8 cellular contexts compared by ENCODE assay signal in genomic region chr2:237669628-237670351, GRCh38. TPM values are rescaled to one million over a fixed set of nuclear protein-coding genes. Genes with fewer than 3 reads are reported as not detected.
DNase-seq lines count a peak whose midpoint lies in the region; ATAC-seq and TF ChIP-seq lines count a peak whose summit lies in the region.

No MANE protein-coding gene starts in this region.

- no peaks in the 10 kb centered on the region for H3K27me3 ChIP-seq in uterus

- ATAC-seq in GM19438 (IDR thresholded peaks at IDR 0.05; ENCODE audit: low read depth, unreplicated experiment) = peak; percentile 72
- no peak for ATAC-seq in WTC11

- H3K27ac ChIP-seq in uterus = peak overlapping the region; percentile 92 to 97

- TF ChIP-seq POLR2A in uterus (IDR thresholded peaks at IDR 0.05) = peak; percentile 25 to 36

- peaks cover 62% of the 10 kb centered on the region for H3K4me1 Mint-ChIP-seq in WTC11

- TF ChIP-seq CTCF in WTC11 (IDR thresholded peaks at IDR 0.05) = no peak
- TF ChIP-seq CTCF in uterus (IDR thresholded peaks at IDR 0.05) = no peak

- CTCF ChIA-PET in WTC11 (lab: Charles Lee) = interaction anchor here (2.0 to 9.0 kb wide), 4 partner anchors 16 to 157 kb away, joined by 4 to 63 read pairs (median 12); no protein-coding TSS in a partner anchor

- no peak overlapping the region for H3K4me3 Mint-ChIP-seq in WTC11

- no peak overlapping the region for H3K4me3 ChIP-seq in uterus

- in situ Hi-C loops in KBM-7 (cut with MboI; ENCODE audit: low pct_unique_long_range_greater_than_20kb, low sequenced_read_pairs) = no loop called here

- H3K4me1 ChIP-seq in uterus = peaks cover 16 to 18% of the 10 kb centered on the region in 2 donors

- H3K36me3 Mint-ChIP-seq in WTC11 = no peaks in the 10 kb centered on the region

- H3K27me3 Mint-ChIP-seq in WTC11 (ENCODE audit: low read depth) = no peaks in the 10 kb centered on the region

- POLR2A ChIA-PET in WTC11 (lab: Charles Lee) = no interaction called here

- DNase-seq in KBM-7 = peak; percentile 89
- no peak for DNase-seq in WTC11 (ENCODE audit: low spot score)
- DNase-seq in left kidney (ENCODE audit: low read depth, low spot score) = peak; percentile 98
- peak; percentile 91 to 97 for DNase-seq in uterus
- no peak for DNase-seq in GM19240 (ENCODE audit: insufficient read length, low spot score)
- no peak for DNase-seq in SK-N-DZ (ENCODE audit: low spot score)
- no peak for DNase-seq in HUDEP-2 (lab: John Stamatoyannopoulos, UW; ENCODE audit: unreplicated experiment in 76 of 76)

- H3K9me3 Mint-ChIP-seq in WTC11 = no peaks in the 10 kb centered on the region

- H3K36me3 ChIP-seq in uterus = no peaks in the 10 kb centered on the region

- H3K27ac Mint-ChIP-seq in WTC11 = no peak overlapping the region

- H3K9me3 ChIP-seq in uterus = no peaks in the 10 kb centered on the region

- intact Hi-C loops in uterus (cut with DNase I; ENCODE audit: low total_unique reads) = loop anchor here (5.0 kb wide), 1 partner anchor 78 kb away; no protein-coding TSS in a partner anchor

TF ChIP-seq in WTC11, 78 proteins besides CTCF, POLR2A, EP300 and RAD21:
- no peak for TF ChIP-seq PRRX2 (CRISPR knock-in tag; IDR thresholded peaks at IDR 0.05)
- peak; percentile 66 for TF ChIP-seq GABPB1 (CRISPR knock-in tag; IDR thresholded peaks at IDR 0.05)
TF ChIP-seq in WTC11: peak in this region for 1.

RNA-seq across cellular contexts. Expression of gene LRRFIP1, which starts 42.4 kb away (rescaled TPM):
- total RNA-seq in WTC11 (2021) (70.6 to 88.4 TPM (median 71.2 TPM) in 3 replicates), uterus (100 to 1,000 TPM in 2 of 4 donors, 10 to 100 TPM in 2; 62.8 to 199 (median 121) TPM)
- polyA plus RNA-seq in SK-N-DZ (2014; cell fraction: cytosol; rRNA removed) = 16.2 and 21.1 TPM in 2 replicates
- 26.0 and 29.8 TPM in 2 replicates for polyA plus RNA-seq in SK-N-DZ (2014; cell fraction: nucleus; rRNA removed)

Comparison
In these comparisons a context has a peak if more than half of its experiments do, and no peak if none do; other contexts are left out.
1. DNase-seq: peak in KBM-7 (single experiment), left kidney (single experiment) and uterus (2 of 2); none in WTC11 (single experiment), GM19240 (single experiment), SK-N-DZ (single experiment) and HUDEP-2 (0 of 76).